9 cellular contexts compared by ENCODE assay signal in genomic region chr17:63854709-63855108, GRCh38. TPM values are rescaled to one million over a fixed set of nuclear protein-coding genes. Genes with fewer than 3 reads are reported as not detected.
"Had no signal": no experiment of that assay in that cellular context is flagged by ENCODE, and none has a peak within 500 bp of the region (broad histone marks: within the 10 kb centered on the region; RNA-seq: fewer than 3 reads in every experiment).

No MANE protein-coding gene starts in this region.

- H3K4me3 Mint-ChIP-seq: GM23338, H9, IgD-negative memory B cell had no signal

- H3K27ac Mint-ChIP-seq: GM23338, H9, IgD-negative memory B cell had no signal

- H3K4me1 Mint-ChIP-seq: GM23338, H9 had no signal

- FAIRE-seq: H1, H54, HTR-8/SVneo had no signal

- H3K4me3 ChIP-seq: GM23338 had no signal

- DNase-seq: H9, HCEC 1CT, KBM-7 had no signal

- H3K4me2 ChIP-seq: GM23338 had no signal

- H3K36me3 Mint-ChIP-seq: IgD-negative memory B cell had no signal

- ATAC-seq: GM23338 had no signal

- H3K27me3 Mint-ChIP-seq: IgD-negative memory B cell had no signal

- H3K9me3 Mint-ChIP-seq: IgD-negative memory B cell had no signal

- H2AFZ ChIP-seq: GM23338 had no signal

RNA-seq across cellular contexts. Expression of gene CSH2, which starts 18.8 kb away (rescaled TPM):
- total RNA-seq: GM23338, H9, HT-29 had no signal
- polyA plus RNA-seq: H1, IgD-negative memory B cell had no signal

RNA-seq across cellular contexts. Expression of gene GH2, which starts 27.0 kb away (rescaled TPM):
- total RNA-seq: HT-29 had no signal
- polyA plus RNA-seq: IgD-negative memory B cell had no signal
